In the genomic region with DNA sequence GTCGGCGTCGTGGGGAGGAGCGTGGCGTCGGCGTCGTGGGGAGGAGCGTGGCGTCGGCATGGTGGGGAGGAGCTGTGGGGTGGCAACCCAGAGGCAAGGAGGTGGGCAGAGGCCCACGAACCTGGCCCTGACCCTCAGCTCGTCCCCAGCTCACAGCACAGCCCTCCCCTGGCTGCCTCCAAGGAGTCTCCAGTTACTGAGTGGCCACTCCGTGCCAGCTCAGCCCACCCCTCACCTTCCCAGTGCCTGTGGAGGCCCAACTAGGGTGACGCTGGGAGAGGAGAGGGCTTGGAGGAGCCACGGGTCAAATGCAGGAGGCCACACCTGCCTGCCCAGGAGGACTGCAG, we compare ENCODE assay signal across 27 cellular contexts.
"Had no signal": no experiment of that assay in that cellular context is flagged by ENCODE, and none has a peak within 500 bp of the region (broad histone marks: within the 10 kb centered on the region; RNA-seq: fewer than 3 reads in every experiment).

No MANE protein-coding gene starts in this region.

- ATAC-seq: foreskin keratinocyte; left colon; natural killer cell; pancreas; stimulated activated memory B cell treated with anti-CD40 and anti-IgM and Interleukin-4, amounts not matched to agents 10 μg/mL and 1 μg/mL and 100 μg/mL, for 72 hours; stimulated activated naive CD8-positive, alpha-beta T cell treated with anti-CD3 and anti-CD28 coated beads, Interleukin-15, Interleukin-2, amounts not matched to agents 100 U/mL and 50 U/mL, for 24 hours; upper lobe of right lung had no signal

- H3K27me3 ChIP-seq: esophagus muscularis mucosa, pancreas, testis, tibial nerve, upper lobe of right lung, vagina had no signal

- FAIRE-seq: endothelial cell of umbilical vein, pancreas had no signal

- H3K27ac ChIP-seq: esophagus muscularis mucosa, foreskin keratinocyte, neutrophil, pancreas, sigmoid colon, skin epidermis, spleen, testis, tibial nerve, upper lobe of right lung, vagina had no signal

- DNase-seq: dermis blood vessel endothelial cell; effector memory CD4-positive, alpha-beta T cell; foreskin keratinocyte; glutamatergic neuron; hypothalamus; immature natural killer cell; islet precursor cell; kidney glomerular epithelial cell; left colon; natural killer cell; pancreas; sigmoid colon; spleen; stimulated activated CD4-positive, alpha-beta T cell treated with anti-CD3 and anti-CD28 coated beads, Interleukin-4, amount 100 ng/mL, for 4 hours; stimulated activated naive CD8-positive, alpha-beta T cell treated with anti-CD3 and anti-CD28 coated beads, Interleukin-15, Interleukin-2, amounts not matched to agents 100 U/mL and 50 U/mL, for 24 hours; substantia nigra; upper lobe of right lung had no signal

- H3K4me3 ChIP-seq: coronary artery, esophagus muscularis mucosa, lung, pancreas, sigmoid colon, skin epidermis, spleen, tibial nerve, upper lobe of right lung, vagina had no signal

- H3K9me3 ChIP-seq: esophagus muscularis mucosa, neutrophil, pancreas, sigmoid colon, spleen, testis, tibial nerve, upper lobe of right lung, vagina had no signal

- H3K4me1 ChIP-seq: foreskin keratinocyte, pancreas had no signal

- H3K36me3 ChIP-seq: esophagus muscularis mucosa, neutrophil, pancreas, sigmoid colon, spleen, tibial nerve, upper lobe of right lung, vagina had no signal
